In the genomic region with DNA sequence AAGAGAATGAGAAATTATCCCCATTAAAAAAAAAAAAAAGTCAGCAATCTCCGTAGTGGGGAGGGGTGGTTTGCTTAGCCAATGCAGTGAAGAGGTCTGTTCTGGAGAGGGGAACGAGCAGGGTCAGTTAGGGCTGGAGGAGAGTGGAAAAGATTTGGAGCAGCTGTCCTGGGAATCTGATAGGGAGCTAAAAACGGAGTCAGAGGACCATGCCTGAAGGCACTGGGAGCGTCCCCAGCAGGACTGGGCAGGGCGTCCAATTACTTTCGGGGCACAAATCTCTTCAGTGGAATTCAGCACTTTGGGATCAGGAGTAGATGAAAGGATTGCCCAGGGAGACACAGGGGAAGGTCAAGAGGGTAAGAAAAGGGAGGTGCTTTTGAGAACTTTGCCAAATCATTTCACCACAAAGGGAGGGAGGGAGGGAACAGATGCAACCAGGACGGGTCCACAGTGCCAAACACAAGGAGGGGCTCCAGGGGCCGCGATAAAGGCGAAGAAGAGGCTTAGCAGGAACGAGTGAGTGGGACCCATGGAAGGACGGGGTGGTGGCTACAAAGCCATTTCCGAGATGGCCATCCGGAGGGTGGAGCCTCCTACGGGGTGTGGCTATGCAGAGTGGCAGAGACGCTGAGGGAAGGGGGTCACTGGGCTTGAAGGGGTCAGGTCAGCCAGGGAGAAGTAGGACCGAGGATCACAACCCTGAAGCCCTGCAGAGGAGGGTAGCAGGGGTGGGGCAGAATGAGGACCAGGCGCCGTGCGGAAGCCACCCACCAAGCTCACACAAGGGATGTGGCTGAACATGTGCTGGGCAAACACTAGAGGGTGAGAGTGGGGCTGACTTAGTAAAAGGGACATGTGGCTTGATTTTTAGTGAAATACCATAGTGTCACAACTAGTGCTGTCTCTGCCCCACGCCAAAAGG, we compare ENCODE assay signal across 1 cellular context.
TF ChIP-seq lines count a peak whose summit lies in the region.

No MANE protein-coding gene starts in this region.

TF ChIP-seq in A549, 52 proteins besides CTCF, POLR2A, EP300 and RAD21:
- TF ChIP-seq, protein P1, sequence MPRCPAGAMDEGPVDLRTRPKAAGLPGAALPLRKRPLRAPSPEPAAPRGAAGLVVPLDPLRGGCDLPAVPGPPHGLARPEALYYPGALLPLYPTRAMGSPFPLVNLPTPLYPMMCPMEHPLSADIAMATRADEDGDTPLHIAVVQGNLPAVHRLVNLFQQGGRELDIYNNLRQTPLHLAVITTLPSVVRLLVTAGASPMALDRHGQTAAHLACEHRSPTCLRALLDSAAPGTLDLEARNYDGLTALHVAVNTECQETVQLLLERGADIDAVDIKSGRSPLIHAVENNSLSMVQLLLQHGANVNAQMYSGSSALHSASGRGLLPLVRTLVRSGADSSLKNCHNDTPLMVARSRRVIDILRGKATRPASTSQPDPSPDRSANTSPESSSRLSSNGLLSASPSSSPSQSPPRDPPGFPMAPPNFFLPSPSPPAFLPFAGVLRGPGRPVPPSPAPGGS (IDR thresholded peaks at IDR 0.05) = no peak
- no peak for TF ChIP-seq RNF2 (IDR thresholded peaks at IDR 0.05; ENCODE audit: borderline replicate concordance, low read depth)
- no peak for TF ChIP-seq POLR2AphosphoS2 (conservative IDR thresholded peaks at IDR 0.05; ENCODE audit: low read length)
- no peak for TF ChIP-seq NFE2L2 (conservative IDR thresholded peaks at IDR 0.05; ENCODE audit: low read length)
- TF ChIP-seq, protein P2, sequence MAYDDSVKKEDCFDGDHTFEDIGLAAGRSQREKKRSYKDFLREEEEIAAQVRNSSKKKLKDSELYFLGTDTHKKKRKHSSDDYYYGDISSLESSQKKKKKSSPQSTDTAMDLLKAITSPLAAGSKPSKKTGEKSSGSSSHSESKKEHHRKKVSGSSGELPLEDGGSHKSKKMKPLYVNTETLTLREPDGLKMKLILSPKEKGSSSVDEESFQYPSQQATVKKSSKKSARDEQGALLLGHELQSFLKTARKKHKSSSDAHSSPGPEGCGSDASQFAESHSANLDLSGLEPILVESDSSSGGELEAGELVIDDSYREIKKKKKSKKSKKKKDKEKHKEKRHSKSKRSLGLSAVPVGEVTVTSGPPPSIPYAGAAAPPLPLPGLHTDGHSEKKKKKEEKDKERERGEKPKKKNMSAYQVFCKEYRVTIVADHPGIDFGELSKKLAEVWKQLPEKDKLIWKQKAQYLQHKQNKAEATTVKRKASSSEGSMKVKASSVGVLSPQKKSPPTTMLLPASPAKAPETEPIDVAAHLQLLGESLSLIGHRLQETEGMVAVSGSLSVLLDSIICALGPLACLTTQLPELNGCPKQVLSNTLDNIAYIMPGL (CRISPR knock-in tag; IDR thresholded peaks at IDR 0.05; ENCODE audit: borderline replicate concordance) = no peak
- no peak for TF ChIP-seq JUNB (IDR thresholded peaks at IDR 0.05)
- no peak for TF ChIP-seq CHD4 (IDR thresholded peaks at IDR 0.05; ENCODE audit: borderline replicate concordance)
- TF ChIP-seq, protein P3, sequence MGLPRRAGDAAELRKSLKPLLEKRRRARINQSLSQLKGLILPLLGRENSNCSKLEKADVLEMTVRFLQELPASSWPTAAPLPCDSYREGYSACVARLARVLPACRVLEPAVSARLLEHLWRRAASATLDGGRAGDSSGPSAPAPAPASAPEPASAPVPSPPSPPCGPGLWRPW (IDR thresholded peaks at IDR 0.05) = no peak
- no peak for TF ChIP-seq CHD2 (IDR thresholded peaks at IDR 0.05; ENCODE audit: low read length, partially characterized antibody)
